Comparison of ENCODE assay signal across 15 cellular contexts in the genomic region with DNA sequence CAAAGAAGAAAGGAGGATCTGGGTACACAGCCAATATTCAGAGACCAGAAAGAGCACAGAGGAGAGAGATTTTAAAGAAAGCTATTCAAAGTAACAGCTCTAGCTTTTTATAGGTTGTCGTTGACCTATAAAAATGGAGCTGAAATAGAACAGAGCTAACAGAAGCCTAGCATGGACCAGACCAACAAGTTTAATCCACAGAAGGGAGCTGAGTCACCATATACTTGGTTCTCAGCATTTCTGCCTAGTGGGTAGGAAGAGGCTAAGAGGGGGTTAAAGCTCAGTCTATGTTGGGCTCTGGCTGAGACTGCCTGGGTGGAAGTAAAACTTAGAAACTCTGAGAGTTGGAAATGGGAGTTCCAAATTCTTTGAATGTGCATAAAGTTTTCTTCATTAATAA.
A peak's percentile ranks its signal among the peaks of the same experiment; 100 is the strongest.
DNase-seq lines count a peak whose midpoint lies in the region; ATAC-seq and TF ChIP-seq lines count a peak whose summit lies in the region.
"Had no signal": no experiment of that assay in that cellular context is flagged by ENCODE, and none has a peak within 500 bp of the region (broad histone marks: within the 10 kb centered on the region; RNA-seq: fewer than 3 reads in every experiment).

No MANE protein-coding gene starts in this region.

- ATAC-seq in GM23338 (peak; percentile 51), HG03457 (IDR thresholded peaks at IDR 0.05; ENCODE audit: unreplicated experiment) (no peak)

- peak overlapping the region; percentile 52 for H3K9ac ChIP-seq in adipocyte (ENCODE audit: low read length)

- H3K4me1 Mint-ChIP-seq in GM23338, result peaks cover 10% of the 10 kb centered on the region; the same call in 2 of the 3 replicates

- no peaks in the 10 kb centered on the region for H3K9me2 ChIP-seq in GM23338 (ENCODE audit: insufficient read depth)

- no peaks in the 10 kb centered on the region for H3K36me3 ChIP-seq in GM23338 (ENCODE audit: insufficient read depth)
- H3K36me3 ChIP-seq in adipocyte (ENCODE audit: control insufficient read depth, insufficient read depth, low read length, severe bottlenecking), result no peaks in the 10 kb centered on the region
- H3K36me3 ChIP-seq: tibial artery had no signal

- no peaks in the 10 kb centered on the region for H3K9me3 ChIP-seq in adipocyte (ENCODE audit: control insufficient read depth, low read length)
- H3K9me3 ChIP-seq: tibial artery had no signal

- H3K27ac ChIP-seq in GM23338 (ENCODE audit: low read depth), result no peak overlapping the region
- H3K27ac ChIP-seq: tibial artery had no signal

- H3K4me2 ChIP-seq in GM23338, result no peak overlapping the region

- H2AFZ ChIP-seq in GM23338, result peak overlapping the region; percentile 35; the same call in 1 of the 2 replicates

- H3K27ac Mint-ChIP-seq in GM23338, result peak overlapping the region; percentile 45
- H3K27ac Mint-ChIP-seq: activated T-helper 1 cell treated with anti-CD3 and anti-CD28 coated beads, Interleukin-12 subunit alpha, Interleukin-12 subunit beta, Interleukin-2, Interleukin-4 antibody, amounts not matched to agents 30 ng/mL and 10 ng/mL and 1 ng/mL, durations not matched to agents 14 hours and 24 hours and 36 hours; CD4-positive, alpha-beta T cell had no signal

- no peaks in the 10 kb centered on the region for H3K79me2 ChIP-seq in GM23338 (replicated peaks; ENCODE audit: insufficient read depth)

- H3K4me3 Mint-ChIP-seq in GM23338, result no peak overlapping the region
- H3K4me3 Mint-ChIP-seq: activated T-helper 1 cell treated with anti-CD3 and anti-CD28 coated beads, Interleukin-12 subunit alpha, Interleukin-12 subunit beta, Interleukin-2, Interleukin-4 antibody, amounts not matched to agents 30 ng/mL and 10 ng/mL and 1 ng/mL, durations not matched to agents 14 hours and 24 hours and 36 hours; CD4-positive, alpha-beta T cell had no signal

- DNase-seq in GM23338 (ENCODE audit: low spot score) (no peak), adipocyte (ENCODE audit: low read depth) (peak; percentile 65), globus pallidus (ENCODE audit: low spot score) (peak; percentile 16), putamen (ENCODE audit: low spot score) (peak; percentile 2), RKO (ENCODE audit: low spot score) (no peak), cerebellum (ENCODE audit: low spot score) (no peak)
- DNase-seq: activated CD4-positive, alpha-beta T cell treated with anti-CD3 and anti-CD28 coated beads, Interleukin-2, amount 50 U/mL, for 4 hours; CD4-positive, alpha-beta T cell; effector CD4-positive, alpha-beta T cell; kidney glomerular epithelial cell; MV-4-11; stimulated activated CD4-positive, alpha-beta T cell treated with anti-CD3 and anti-CD28 coated beads, Interleukin-2, amount 100 ng/mL, for 48 hours; tibial artery had no signal

- no peaks in the 10 kb centered on the region for H4K20me1 ChIP-seq in GM23338 (replicated peaks; ENCODE audit: insufficient read depth)

- H3K27me3 ChIP-seq in GM23338 (ENCODE audit: insufficient read depth), result no peaks in the 10 kb centered on the region
- no peaks in the 10 kb centered on the region for H3K27me3 ChIP-seq in adipocyte (replicated peaks; ENCODE audit: control insufficient read depth, insufficient read depth, low read length)
- H3K27me3 ChIP-seq: tibial artery had no signal

- H3K4me3 ChIP-seq in GM23338 (no peak overlapping the region), adipocyte (ENCODE audit: low read length) (peak overlapping the region; percentile 43)
- H3K4me3 ChIP-seq: tibial artery had no signal

- H3F3A ChIP-seq in GM23338 (replicated peaks; ENCODE audit: low read depth), result no peaks in the 10 kb centered on the region

- H3K27me3 Mint-ChIP-seq in GM23338 (ENCODE audit: insufficient read depth, low read depth, poor library complexity), result no peaks in the 10 kb centered on the region
- H3K27me3 Mint-ChIP-seq: CD4-positive, alpha-beta T cell had no signal

- H3K4me1 ChIP-seq in GM23338 (ENCODE audit: insufficient read depth) (no peaks in the 10 kb centered on the region), adipocyte (ENCODE audit: control insufficient read depth, insufficient read depth, low read length) (peaks cover 22% of the 10 kb centered on the region)

- H3K36me3 Mint-ChIP-seq in GM23338 (ENCODE audit: low read depth), result no peaks in the 10 kb centered on the region

- TF ChIP-seq CTCF in GM23338 (conservative IDR thresholded peaks at IDR 0.05; ENCODE audit: low read depth in 2 of 2), result no peak

- no peaks in the 10 kb centered on the region for H3K9me3 Mint-ChIP-seq in GM23338
- H3K9me3 Mint-ChIP-seq: activated T-helper 1 cell treated with anti-CD3 and anti-CD28 coated beads, Interleukin-12 subunit alpha, Interleukin-12 subunit beta, Interleukin-2, Interleukin-4 antibody, amounts not matched to agents 30 ng/mL and 10 ng/mL and 1 ng/mL, durations not matched to agents 14 hours and 24 hours and 36 hours had no signal

TF ChIP-seq in GM23338, 12 proteins besides CTCF, POLR2A, EP300 and RAD21 (continues in another document):
- TF ChIP-seq STAT1 (IDR thresholded peaks at IDR 0.05; ENCODE audit: unreplicated experiment) (no peak), NANOG (IDR thresholded peaks at IDR 0.05; ENCODE audit: borderline replicate concordance) (no peak), ZNF114 (CRISPR knock-in tag; IDR thresholded peaks at IDR 0.05) (no peak), POLR2AphosphoS5 (IDR thresholded peaks at IDR 0.05; ENCODE audit: low read depth) (no peak), CREB1 (CRISPR knock-in tag; IDR thresholded peaks at IDR 0.05; ENCODE audit: low read depth) (no peak), ZNF331 (CRISPR knock-in tag; IDR thresholded peaks at IDR 0.05; ENCODE audit: low read depth) (no peak), JUNB (IDR thresholded peaks at IDR 0.05; ENCODE audit: unreplicated experiment) (no peak), EZH2phosphoT487 (IDR thresholded peaks at IDR 0.05; ENCODE audit: unreplicated experiment) (no peak)
- TF ChIP-seq, protein P1, sequence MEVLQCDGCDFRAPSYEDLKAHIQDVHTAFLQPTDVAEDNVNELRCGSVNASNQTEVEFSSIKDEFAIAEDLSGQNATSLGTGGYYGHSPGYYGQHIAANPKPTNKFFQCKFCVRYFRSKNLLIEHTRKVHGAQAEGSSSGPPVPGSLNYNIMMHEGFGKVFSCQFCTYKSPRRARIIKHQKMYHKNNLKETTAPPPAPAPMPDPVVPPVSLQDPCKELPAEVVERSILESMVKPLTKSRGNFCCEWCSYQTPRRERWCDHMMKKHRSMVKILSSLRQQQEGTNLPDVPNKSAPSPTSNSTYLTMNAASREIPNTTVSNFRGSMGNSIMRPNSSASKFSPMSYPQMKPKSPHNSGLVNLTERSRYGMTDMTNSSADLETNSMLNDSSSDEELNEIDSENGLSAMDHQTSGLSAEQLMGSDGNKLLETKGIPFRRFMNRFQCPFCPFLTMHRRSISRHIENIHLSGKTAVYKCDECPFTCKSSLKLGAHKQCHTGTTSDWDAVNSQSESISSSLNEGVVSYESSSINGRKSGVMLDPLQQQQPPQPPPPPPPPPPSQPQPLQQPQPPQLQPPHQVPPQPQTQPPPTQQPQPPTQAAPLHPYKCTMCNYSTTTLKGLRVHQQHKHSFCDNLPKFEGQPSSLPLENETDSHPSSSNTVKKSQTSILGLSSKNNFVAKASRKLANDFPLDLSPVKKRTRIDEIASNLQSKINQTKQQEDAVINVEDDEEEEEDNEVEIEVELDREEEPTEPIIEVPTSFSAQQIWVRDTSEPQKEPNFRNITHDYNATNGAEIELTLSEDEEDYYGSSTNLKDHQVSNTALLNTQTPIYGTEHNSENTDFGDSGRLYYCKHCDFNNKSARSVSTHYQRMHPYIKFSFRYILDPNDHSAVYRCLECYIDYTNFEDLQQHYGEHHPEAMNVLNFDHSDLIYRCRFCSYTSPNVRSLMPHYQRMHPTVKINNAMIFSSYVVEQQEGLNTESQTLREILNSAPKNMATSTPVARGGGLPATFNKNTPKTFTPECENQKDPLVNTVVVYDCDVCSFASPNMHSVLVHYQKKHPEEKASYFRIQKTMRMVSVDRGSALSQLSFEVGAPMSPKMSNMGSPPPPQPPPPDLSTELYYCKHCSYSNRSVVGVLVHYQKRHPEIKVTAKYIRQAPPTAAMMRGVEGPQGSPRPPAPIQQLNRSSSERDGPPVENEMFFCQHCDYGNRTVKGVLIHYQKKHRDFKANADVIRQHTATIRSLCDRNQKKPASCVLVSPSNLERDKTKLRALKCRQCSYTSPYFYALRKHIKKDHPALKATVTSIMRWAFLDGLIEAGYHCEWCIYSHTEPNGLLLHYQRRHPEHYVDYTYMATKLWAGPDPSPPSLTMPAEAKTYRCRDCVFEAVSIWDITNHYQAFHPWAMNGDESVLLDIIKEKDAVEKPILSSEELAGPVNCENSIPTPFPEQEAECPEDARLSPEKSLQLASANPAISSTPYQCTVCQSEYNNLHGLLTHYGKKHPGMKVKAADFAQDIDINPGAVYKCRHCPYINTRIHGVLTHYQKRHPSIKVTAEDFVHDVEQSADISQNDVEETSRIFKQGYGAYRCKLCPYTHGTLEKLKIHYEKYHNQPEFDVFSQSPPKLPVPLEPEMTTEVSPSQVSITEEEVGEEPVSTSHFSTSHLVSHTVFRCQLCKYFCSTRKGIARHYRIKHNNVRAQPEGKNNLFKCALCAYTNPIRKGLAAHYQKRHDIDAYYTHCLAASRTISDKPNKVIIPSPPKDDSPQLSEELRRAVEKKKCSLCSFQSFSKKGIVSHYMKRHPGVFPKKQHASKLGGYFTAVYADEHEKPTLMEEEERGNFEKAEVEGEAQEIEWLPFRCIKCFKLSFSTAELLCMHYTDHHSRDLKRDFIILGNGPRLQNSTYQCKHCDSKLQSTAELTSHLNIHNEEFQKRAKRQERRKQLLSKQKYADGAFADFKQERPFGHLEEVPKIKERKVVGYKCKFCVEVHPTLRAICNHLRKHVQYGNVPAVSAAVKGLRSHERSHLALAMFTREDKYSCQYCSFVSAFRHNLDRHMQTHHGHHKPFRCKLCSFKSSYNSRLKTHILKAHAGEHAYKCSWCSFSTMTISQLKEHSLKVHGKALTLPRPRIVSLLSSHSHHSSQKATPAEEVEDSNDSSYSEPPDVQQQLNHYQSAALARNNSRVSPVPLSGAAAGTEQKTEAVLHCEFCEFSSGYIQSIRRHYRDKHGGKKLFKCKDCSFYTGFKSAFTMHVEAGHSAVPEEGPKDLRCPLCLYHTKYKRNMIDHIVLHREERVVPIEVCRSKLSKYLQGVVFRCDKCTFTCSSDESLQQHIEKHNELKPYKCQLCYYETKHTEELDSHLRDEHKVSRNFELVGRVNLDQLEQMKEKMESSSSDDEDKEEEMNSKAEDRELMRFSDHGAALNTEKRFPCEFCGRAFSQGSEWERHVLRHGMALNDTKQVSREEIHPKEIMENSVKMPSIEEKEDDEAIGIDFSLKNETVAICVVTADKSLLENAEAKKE (CRISPR knock-in tag; IDR thresholded peaks at IDR 0.05), result no peak

Comparison
In these comparisons a context has a peak if more than half of its experiments do, and no peak if none do; other contexts are left out.
1. DNase-seq: peak in adipocyte (single experiment), globus pallidus (single experiment) and putamen (single experiment); none in GM23338 (single experiment), RKO (single experiment) and cerebellum (single experiment).